In the genomic region with DNA sequence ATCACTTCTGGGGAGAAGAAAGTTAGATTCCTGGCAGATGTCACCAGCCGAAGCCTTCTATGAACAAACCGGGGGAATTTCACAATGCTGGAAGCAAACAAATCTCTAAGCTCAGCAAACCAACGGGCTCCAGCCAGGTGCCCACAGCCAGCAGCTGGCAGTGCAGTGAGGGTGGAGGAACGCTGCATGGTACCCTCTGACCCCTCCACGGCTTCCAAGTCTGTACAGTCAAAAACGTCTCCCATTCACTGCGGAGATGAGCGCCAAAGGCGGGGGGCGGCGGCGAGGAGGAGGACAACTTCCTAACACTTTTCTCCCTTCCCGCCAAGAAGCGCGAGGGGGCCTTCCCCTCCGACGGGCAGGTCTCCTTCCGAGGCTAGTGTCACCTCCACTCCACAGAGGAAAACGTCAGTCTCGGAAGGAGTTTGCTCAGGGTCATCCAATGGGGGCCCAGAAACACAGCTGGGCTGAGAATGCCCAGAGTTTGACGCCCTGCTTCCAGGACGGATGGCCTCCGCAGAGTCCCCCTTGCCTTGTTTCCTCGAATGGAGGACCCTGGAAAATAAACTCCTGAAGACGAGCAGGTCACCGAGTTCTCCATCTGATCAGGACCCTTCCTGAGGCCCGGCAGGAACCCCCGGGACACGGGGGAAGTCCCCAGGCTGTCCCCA, we compare ENCODE assay signal across 6 cellular contexts. TPM values are rescaled to one million over a fixed set of nuclear protein-coding genes. Genes with fewer than 3 reads are reported as not detected.
DNase-seq lines count a peak whose midpoint lies in the region; TF ChIP-seq lines count a peak whose summit lies in the region.

No MANE protein-coding gene starts in this region.

- H3K9me3 Mint-ChIP-seq in Caco-2 (ENCODE audit: unreplicated experiment) = no peaks in the 10 kb centered on the region

- DNase-seq in Caco-2 = peak in 1 of 2 experiments; percentile 26
- DNase-seq in LHCN-M2 (ENCODE audit: low read depth) = peak; percentile 59
- no peak for DNase-seq in NCI-H128 (lab: John Stamatoyannopoulos, UW; ENCODE audit: unreplicated experiment)
- DNase-seq in DMS114 treated with DMSO at 0.1 percent for 48 hours (lab: John Stamatoyannopoulos, UW; ENCODE audit: unreplicated experiment) = no peak

- H3K4me3 ChIP-seq in Caco-2 (ENCODE audit: low read depth, low read length) (peak overlapping the region; percentile 63), ectodermal cell (ENCODE audit: insufficient read depth, low read depth, low read length) (peak overlapping the region; percentile 95), rectal smooth muscle tissue (ENCODE audit: low read length) (peak overlapping the region; percentile 81)

- TF ChIP-seq CTCF in Caco-2 (IDR thresholded peaks at IDR 0.05; ENCODE audit: insufficient read depth in 1 of 2, low read depth in 1 of 2, low read length in 1 of 2, severe bottlenecking in 1 of 2, unreplicated experiment in 1 of 2) = no peak

- WGBS in ectodermal cell, 2 experiments = 13% methylated on average over 29 of the region's 29 CpGs

- H3K9me3 ChIP-seq in Caco-2 = no peaks in the 10 kb centered on the region
- no peaks in the 10 kb centered on the region for H3K9me3 ChIP-seq in ectodermal cell (ENCODE audit: control insufficient read depth, low read length)

- H3K27ac Mint-ChIP-seq in Caco-2 (ENCODE audit: unreplicated experiment) = peak overlapping the region; percentile 53

- POLR2A ChIA-PET in Caco-2 (lab: Charles Lee) = interaction anchor here (0.7 to 1.9 kb wide), 3 partner anchors 44 to 744 kb away, joined by 4 to 16 read pairs (median 6); a partner anchor contains a TSS

- H3K4me1 ChIP-seq in Caco-2 = peaks cover 15% of the 10 kb centered on the region; the same call in 1 of the 2 replicates
- peaks cover 34% of the 10 kb centered on the region for H3K4me1 ChIP-seq in ectodermal cell (ENCODE audit: control insufficient read depth, insufficient read depth, low read length)
- peaks cover 32% of the 10 kb centered on the region for H3K4me1 ChIP-seq in rectal smooth muscle tissue (ENCODE audit: control insufficient read depth, insufficient read depth, low read length)

- H3K4me1 Mint-ChIP-seq in Caco-2 (ENCODE audit: low read depth, unreplicated experiment) = peaks cover 5% of the 10 kb centered on the region

- H3K27ac ChIP-seq in ectodermal cell (ENCODE audit: insufficient read depth, low read depth, low read length, poor library complexity, severe bottlenecking) (no peak overlapping the region), rectal smooth muscle tissue (ENCODE audit: low read depth, low read length) (peak overlapping the region; percentile 70)

- H3K36me3 ChIP-seq in Caco-2 (ENCODE audit: control insufficient read depth, insufficient read depth, low read length) (no peaks in the 10 kb centered on the region; the same call in 1 of the 2 replicates), ectodermal cell (ENCODE audit: control insufficient read depth, insufficient read depth, low read length) (no peaks in the 10 kb centered on the region), rectal smooth muscle tissue (ENCODE audit: control insufficient read depth, insufficient read depth, low read length) (peaks cover 2% of the 10 kb centered on the region)

- no peaks in the 10 kb centered on the region for H3K27me3 ChIP-seq in Caco-2 (replicated peaks; ENCODE audit: control insufficient read depth, insufficient read depth, low read length)
- H3K27me3 ChIP-seq in ectodermal cell (ENCODE audit: control insufficient read depth, insufficient read depth, low read length, poor library complexity, severe bottlenecking) = no peaks in the 10 kb centered on the region
- H3K27me3 ChIP-seq in rectal smooth muscle tissue (ENCODE audit: control insufficient read depth, insufficient read depth, low read length) = no peaks in the 10 kb centered on the region

- intact Hi-C loops in Caco-2 (cut with micrococcal nuclease; ENCODE audit: unreplicated experiment) = no loop called here

- CTCF ChIA-PET in Caco-2 (lab: Charles Lee) = interaction anchor here (0.7 to 1.3 kb wide), 2 partner anchors 11 to 132 kb away, joined by 3 to 7 read pairs; a partner anchor contains a TSS

- H3K36me3 Mint-ChIP-seq in Caco-2 (ENCODE audit: insufficient read depth, unreplicated experiment) = peaks cover 31% of the 10 kb centered on the region

- peak overlapping the region; percentile 77 for H3K4me3 Mint-ChIP-seq in Caco-2 (ENCODE audit: unreplicated experiment)

- BruUV-seq in Caco-2 (replicated peaks; lab: Mats Ljungman, UMichigan) = no TSS peak

- H3K27me3 Mint-ChIP-seq in Caco-2 (ENCODE audit: insufficient read depth, unreplicated experiment) = no peaks in the 10 kb centered on the region

- H3K9ac ChIP-seq in rectal smooth muscle tissue (ENCODE audit: low read length) = peak overlapping the region; percentile 75

RNA-seq across cellular contexts. Expression of a gene that starts 0.9 kb away (rescaled TPM):
- total RNA-seq in Caco-2 (2022) = 43.7 and 50.4 TPM in 2 replicates
- 37.2 and 47.5 TPM in 2 replicates for total RNA-seq in LHCN-M2 (2014; rRNA removed)
- 25.4 TPM for polyA plus RNA-seq in LHCN-M2 (2012)
- polyA plus RNA-seq in ectodermal cell (2013, experiment 1 of 4) = 40.8 TPM
- polyA plus RNA-seq in ectodermal cell (2013, experiment 2 of 4) = 38.0 TPM
- 30.5 TPM for polyA plus RNA-seq in ectodermal cell (2013, experiment 3 of 4)
- 35.0 TPM for polyA plus RNA-seq in ectodermal cell (2013, experiment 4 of 4)

RNA-seq across cellular contexts. Expression of a gene that starts 10.8 kb away (rescaled TPM):
- total RNA-seq in Caco-2 (2022) = 6.1 and 8.8 TPM in 2 replicates
- 1.3 TPM in 2 replicates for total RNA-seq in LHCN-M2 (2014; rRNA removed)
- polyA plus RNA-seq in LHCN-M2 (2012) = 0.43 TPM
- polyA plus RNA-seq in ectodermal cell (2013, experiment 1 of 4) = 0.94 TPM
- polyA plus RNA-seq in ectodermal cell (2013, experiment 2 of 4) = 0.50 TPM
- polyA plus RNA-seq in ectodermal cell (2013, experiment 3 of 4) = 0.48 TPM
- 1.9 TPM for polyA plus RNA-seq in ectodermal cell (2013, experiment 4 of 4)

RNA-seq across cellular contexts. Expression of a gene that starts 17.9 kb away (rescaled TPM):
- total RNA-seq in Caco-2 (2022) (21.8 and 26.6 TPM in 2 replicates), LHCN-M2 (2014; rRNA removed) (5.5 and 7.3 TPM in 2 replicates)
- polyA plus RNA-seq in LHCN-M2 (2012) = 27.4 TPM
- polyA plus RNA-seq in ectodermal cell (2013, experiment 1 of 4) = 9.0 TPM
- polyA plus RNA-seq in ectodermal cell (2013, experiment 2 of 4) = 6.7 TPM
- polyA plus RNA-seq in ectodermal cell (2013, experiment 3 of 4) = 8.7 TPM
- polyA plus RNA-seq in ectodermal cell (2013, experiment 4 of 4) = 10.0 TPM

RNA-seq across cellular contexts. Expression of a gene that starts 19.0 kb away (rescaled TPM):
- total RNA-seq in Caco-2 (2022) (2.9 and 3.3 TPM in 2 replicates), LHCN-M2 (2014; rRNA removed) (1.1 and 1.6 TPM in 2 replicates)
- polyA plus RNA-seq in LHCN-M2 (2012) = 0.97 TPM
- 7.5 TPM for polyA plus RNA-seq in ectodermal cell (2013, experiment 1 of 4)
- 8.3 TPM for polyA plus RNA-seq in ectodermal cell (2013, experiment 2 of 4)
- 6.5 TPM for polyA plus RNA-seq in ectodermal cell (2013, experiment 3 of 4)
- 7.0 TPM for polyA plus RNA-seq in ectodermal cell (2013, experiment 4 of 4)

RNA-seq across cellular contexts. Expression of a gene that starts 24.8 kb away (rescaled TPM):
- total RNA-seq in Caco-2 (2022) (57.3 and 57.4 TPM in 2 replicates), LHCN-M2 (2014; rRNA removed) (26.0 and 30.5 TPM in 2 replicates)
- polyA plus RNA-seq in LHCN-M2 (2012) = 55.8 TPM
- 36.5 TPM for polyA plus RNA-seq in ectodermal cell (2013, experiment 1 of 4)
- polyA plus RNA-seq in ectodermal cell (2013, experiment 2 of 4) = 34.0 TPM
- polyA plus RNA-seq in ectodermal cell (2013, experiment 3 of 4) = 23.2 TPM
- polyA plus RNA-seq in ectodermal cell (2013, experiment 4 of 4) = 28.1 TPM
